ENCODE assay signal across 8 cellular contexts in genomic region chr6:168895102-168895812, GRCh38.
DNase-seq lines count a peak whose midpoint lies in the region; ATAC-seq lines count a peak whose summit lies in the region.

No MANE protein-coding gene starts in this region.

- ATAC-seq in GM18861 (IDR thresholded peaks at IDR 0.05; ENCODE audit: unreplicated experiment) (peak; percentile 99), HG03097 (IDR thresholded peaks at IDR 0.05; ENCODE audit: low FRiP score, unreplicated experiment) (peak; percentile 97)

- DNase-seq in AG08395 (ENCODE audit: low spot score): peak; percentile 95
- DNase-seq in NCI-H2196 (lab: John Stamatoyannopoulos, UW; ENCODE audit: unreplicated experiment): peak; percentile 67
- DNase-seq in activated CD4-positive, alpha-beta T cell treated with anti-CD3 and anti-CD28 coated beads for 1 hour: peak; percentile 60
- peak; percentile 58 for DNase-seq in cerebellar cortex (ENCODE audit: low spot score)
- peak; percentile 92 for DNase-seq in left kidney (ENCODE audit: low read depth, low spot score)
- DNase-seq in stimulated activated CD4-positive, alpha-beta T cell treated with anti-CD3 and anti-CD28 coated beads, Interleukin-1b, Interleukin-23, amount 100 ng/mL, for 48 hours: peak; percentile 76

Comparison
In these comparisons a context has a peak if more than half of its experiments do, and no peak if none do; other contexts are left out.
1. Peak in every context shown above with its lines: DNase-seq and ATAC-seq.